Comparison of ENCODE assay signal across 8 cellular contexts in the genomic region with DNA sequence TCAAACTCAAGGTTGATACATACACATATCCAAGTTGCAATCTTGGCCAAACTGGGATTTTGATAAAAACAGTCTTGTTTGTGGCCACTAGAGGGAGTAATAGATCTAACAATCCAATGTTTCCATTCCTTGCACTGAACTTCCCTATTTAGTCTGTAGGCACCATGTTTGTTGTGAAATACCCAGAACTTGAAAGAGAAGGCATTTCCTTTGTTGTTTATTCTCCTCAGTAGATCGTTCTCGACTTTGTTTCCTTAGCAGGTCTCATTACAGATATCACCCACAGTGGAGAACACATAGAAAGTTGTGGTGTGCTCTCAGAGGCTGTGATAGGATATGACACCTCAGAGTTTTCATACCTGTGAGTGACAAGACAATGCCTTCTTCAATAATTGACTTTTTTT.
DNase-seq lines count a peak whose midpoint lies in the region; ATAC-seq, FAIRE-seq and TF ChIP-seq lines count a peak whose summit lies in the region.

No MANE protein-coding gene starts in this region.

- H3K4me1 ChIP-seq in esophagus muscularis mucosa = peaks cover 16 to 20% (median 18%) of the 10 kb centered on the region in 4 donors

- TF ChIP-seq POLR2A in esophagus muscularis mucosa (IDR thresholded peaks at IDR 0.05; ENCODE audit: low read depth) = no peak

- H3K4me3 Mint-ChIP-seq in activated T-cell treated with anti-CD3 and anti-CD28 coated beads, Interleukin-2, amount 50 U/mL, for 72 hours = peak overlapping the region; percentile 2 to 14
- no peak overlapping the region for H3K4me3 Mint-ChIP-seq in naive thymus-derived CD8-positive, alpha-beta T cell

- no peak for TF ChIP-seq EP300 in esophagus muscularis mucosa (IDR thresholded peaks at IDR 0.05)

- intact Hi-C loops in esophagus muscularis mucosa (cut with DNase I) = loop anchor here (2.0 to 10.0 kb wide), 3 partner anchors 90 to 252 kb away; no protein-coding TSS in a partner anchor

- FAIRE-seq in TTC549 (lab: Jason Lieb, UNC) = peak; percentile 95

- TF ChIP-seq CTCF in esophagus muscularis mucosa (IDR thresholded peaks at IDR 0.05) = peak; percentile 75 to 84 (median 83)

- H3K9me3 ChIP-seq in esophagus muscularis mucosa = no peaks in the 10 kb centered on the region

- H3K36me3 ChIP-seq in esophagus muscularis mucosa = peaks cover 0 to 11% (median 8%) of the 10 kb centered on the region in 4 donors

- H3K27me3 ChIP-seq in esophagus muscularis mucosa = no peaks in the 10 kb centered on the region

- peak overlapping the region; percentile 53 to 70 (median 58) for H3K27ac ChIP-seq in esophagus muscularis mucosa (replicated peaks in 1 of 4)

- H3K9me3 Mint-ChIP-seq in activated T-cell treated with anti-CD3 and anti-CD28 coated beads, Interleukin-2, amount 50 U/mL, for 72 hours = no peaks in the 10 kb centered on the region
- no peaks in the 10 kb centered on the region for H3K9me3 Mint-ChIP-seq in naive thymus-derived CD8-positive, alpha-beta T cell

- no peak overlapping the region for H3K27ac Mint-ChIP-seq in activated T-cell treated with anti-CD3 and anti-CD28 coated beads, Interleukin-2, amount 50 U/mL, for 72 hours
- peak overlapping the region in 4 of 10 donors; percentile 4 to 39 (median 18) for H3K27ac Mint-ChIP-seq in naive thymus-derived CD8-positive, alpha-beta T cell

- no peak overlapping the region for H3K4me3 ChIP-seq in esophagus muscularis mucosa

- POLR2A ChIA-PET in naive thymus-derived CD8-positive, alpha-beta T cell (lab: Charles Lee) = interaction anchor here (1.0 to 2.1 kb wide), 2 partner anchors 74 to 84 kb away, joined by 3 to 6 read pairs; no protein-coding TSS in a partner anchor

- ATAC-seq in activated T-cell treated with anti-CD3 and anti-CD28 coated beads, Interleukin-2, amount 50 U/mL, for 72 hours (replicated peaks in 1 of 2) = peak; percentile 78 to 82
- peak; percentile 42 for ATAC-seq in HG02610 (IDR thresholded peaks at IDR 0.05; ENCODE audit: unreplicated experiment)
- ATAC-seq in naive thymus-derived CD8-positive, alpha-beta T cell = peak; percentile 63 to 71
- no peak for ATAC-seq in GM18519 (IDR thresholded peaks at IDR 0.05; ENCODE audit: low FRiP score, unreplicated experiment)

- peaks cover 43% of the 10 kb centered on the region for H3K4me1 Mint-ChIP-seq in activated T-cell treated with anti-CD3 and anti-CD28 coated beads, Interleukin-2, amount 50 U/mL, for 72 hours (ENCODE audit: low read depth)
- H3K4me1 Mint-ChIP-seq in naive thymus-derived CD8-positive, alpha-beta T cell = peaks cover 9 to 40% (median 16%) of the 10 kb centered on the region in 4 donors

- no peaks in the 10 kb centered on the region for H3K27me3 Mint-ChIP-seq in activated T-cell treated with anti-CD3 and anti-CD28 coated beads, Interleukin-2, amount 50 U/mL, for 72 hours (ENCODE audit: low read depth)
- no peaks in the 10 kb centered on the region for H3K27me3 Mint-ChIP-seq in naive thymus-derived CD8-positive, alpha-beta T cell

- 5% methylated on average over 2 of the region's 2 CpGs for WGBS in esophagus muscularis mucosa

- DNase-seq in activated T-cell treated with anti-CD3 and anti-CD28 coated beads, Interleukin-2, amount 50 U/mL, for 72 hours = no peak
- no peak for DNase-seq in activated T-cell treated with anti-CD3 and anti-CD28 coated beads for 4 hours
- peak; percentile 14 for DNase-seq in NCI-H2029 (lab: John Stamatoyannopoulos, UW)
- peak; percentile 24 for DNase-seq in esophagus muscularis mucosa (ENCODE audit: extremely low spot score)
- DNase-seq in naive thymus-derived CD8-positive, alpha-beta T cell = peak in 4 of 10 donors; percentile 11 to 67 (median 66)

- H3K36me3 Mint-ChIP-seq in activated T-cell treated with anti-CD3 and anti-CD28 coated beads, Interleukin-2, amount 50 U/mL, for 72 hours (ENCODE audit: insufficient read depth in 2 of 2) = peaks cover 3 to 7% of the 10 kb centered on the region in 2 donors
- H3K36me3 Mint-ChIP-seq in naive thymus-derived CD8-positive, alpha-beta T cell = peaks cover 0 to 33% (median 5%) of the 10 kb centered on the region in 3 donors

Comparison
In these comparisons a context has a peak if more than half of its experiments do, and no peak if none do; other contexts are left out.
1. DNase-seq: peak in NCI-H2029 (single experiment) and esophagus muscularis mucosa (single experiment); none in activated T-cell treated with anti-CD3 and anti-CD28 coated beads, Interleukin-2, amount 50 U/mL, for 72 hours (0 of 2) and activated T-cell treated with anti-CD3 and anti-CD28 coated beads for 4 hours (single experiment).
2. H3K4me3 Mint-ChIP-seq: peak in activated T-cell treated with anti-CD3 and anti-CD28 coated beads, Interleukin-2, amount 50 U/mL, for 72 hours (2 of 2); none in naive thymus-derived CD8-positive, alpha-beta T cell (0 of 10).